35 cellular contexts compared by ENCODE assay signal in the genomic region with DNA sequence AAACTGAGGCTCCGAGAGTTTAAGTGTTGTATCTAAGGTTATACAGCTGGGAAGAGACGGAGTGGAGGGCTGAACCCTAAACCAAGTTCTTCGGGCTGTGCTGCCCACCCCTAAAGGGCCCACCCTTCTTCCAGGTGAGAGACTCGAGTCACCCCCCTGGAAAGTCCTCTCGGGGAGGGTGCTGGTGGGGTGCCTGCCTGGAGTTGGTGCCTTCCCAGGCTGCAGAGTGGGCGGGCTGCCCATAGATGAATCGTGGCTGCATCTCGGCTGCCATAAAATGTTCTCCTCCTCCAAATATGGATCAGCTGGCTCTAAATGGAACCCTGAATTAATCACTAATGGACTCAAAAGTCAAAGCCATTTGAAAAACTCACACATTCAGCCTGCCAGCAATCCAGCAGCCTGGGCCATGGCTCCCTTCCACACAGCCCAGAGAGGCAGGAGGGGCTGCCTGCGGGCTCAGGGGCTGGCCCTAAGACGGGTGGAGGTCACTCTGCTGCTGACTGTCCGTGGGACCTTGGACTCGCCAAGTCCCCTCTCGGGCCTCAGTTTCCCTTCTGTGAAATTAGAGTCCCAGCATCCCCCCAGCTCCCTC. TPM values are rescaled to one million over a fixed set of nuclear protein-coding genes. Genes with fewer than 3 reads are reported as not detected.
"Had no signal": no experiment of that assay in that cellular context is flagged by ENCODE, and none has a peak within 500 bp of the region (broad histone marks: within the 10 kb centered on the region; RNA-seq: fewer than 3 reads in every experiment).

No MANE protein-coding gene starts in this region.

- H3K27me3 Mint-ChIP-seq: activated T-cell treated with anti-CD3 and anti-CD28 coated beads, Interleukin-2, amount 50 U/mL, for 24 hours had no signal

- DNase-seq: activated CD4-positive, alpha-beta T cell treated with anti-CD3 and anti-CD28 coated beads for 36 hours; activated CD4-positive, alpha-beta T cell treated with anti-CD3 and anti-CD28 coated beads, Interleukin-2, amount 10 ng/mL, durations not matched to agents 7 days and 5 days; activated CD4-positive, alpha-beta T cell treated with anti-CD3 and anti-CD28 coated beads, Interleukin-2, amount 50 U/mL, for 48 hours; activated CD8-positive, alpha-beta T cell treated with anti-CD3 and anti-CD28 coated beads, Interleukin-2, amount 10 ng/mL, durations not matched to agents 7 days and 5 days; activated gamma-delta T cell; activated naive CD4-positive, alpha-beta T cell treated with Interleukin-2 at 50 U/mL for 16 hours; activated naive CD8-positive, alpha-beta T cell treated with anti-CD3 and anti-CD28 coated beads, Interleukin-2, amount 10 ng/mL, durations not matched to agents 7 days and 5 days; activated T-cell treated with anti-CD3 and anti-CD28 coated beads, Interleukin-2, amount 50 U/mL, for 24 hours; Kasumi-1; KBM-7; MG63; NCI-H1048; NCI-H1105 treated with DMSO at 0.1 percent for 48 hours; NCI-H1436; NCI-H1694; NCI-H1930; NCI-H345; NCI-H524 treated with DMSO at 0.1 percent for 48 hours; NK-92 treated with Interleukin-12 subunit alpha and Interleukin-12 subunit beta, amount 100 ng/mL, for 24 hours; PC-3; RPMI8226; SHP77 treated with DMSO at 0.1 percent for 48 hours had no signal

- H3K27me3 ChIP-seq: ascending aorta, cardiac muscle cell, MG63, Peyer's patch had no signal

- H3K9me3 Mint-ChIP-seq: activated CD4-positive, alpha-beta T cell treated with anti-CD3 and anti-CD28 coated beads, Interleukin-2, amount 10 ng/mL, durations not matched to agents 7 days and 5 days; activated naive CD4-positive, alpha-beta T cell treated with anti-CD3 and anti-CD28 coated beads, Interleukin-2, amount 50 U/mL, for 24 hours; activated naive CD8-positive, alpha-beta T cell treated with anti-CD3 and anti-CD28 coated beads, Interleukin-2, amount 10 ng/mL, durations not matched to agents 7 days and 5 days; activated T-cell treated with anti-CD3 and anti-CD28 coated beads, Interleukin-2, amount 50 U/mL, for 24 hours; activated T-helper 2 cell treated with anti-CD3 and anti-CD28 coated beads, Interferon-gamma antibody, Interleukin-2, Interleukin-4, amounts not matched to agents 10 μg/mL and 5 μg/mL and 100 μg/mL, durations not matched to agents 14 hours and 24 hours and 36 hours; T-helper 1 cell treated with Interleukin-12 subunit alpha and Interleukin-12 subunit beta and Interleukin-4 antibody, amounts not matched to agents 30 μg/mL and 1 μg/mL, for 36 hours; T-helper 2 cell treated with Interferon-gamma antibody and Interleukin-4, amounts not matched to agents 5 μg/mL and 100 μg/mL, for 36 hours; WTC11 had no signal

- H3K4me3 ChIP-seq: ascending aorta, cardiac muscle cell, MG63, Peyer's patch, SJSA1 had no signal

- H3K9ac ChIP-seq: SK-N-SH had no signal

- H3K36me3 ChIP-seq: ascending aorta, cardiac muscle cell, MG63, Peyer's patch, SJSA1 had no signal

- H3K4me1 Mint-ChIP-seq: activated CD4-positive, alpha-beta T cell treated with anti-CD3 and anti-CD28 coated beads for 36 hours; activated CD4-positive, alpha-beta T cell treated with anti-CD3 and anti-CD28 coated beads, Interleukin-2, amount 10 ng/mL, durations not matched to agents 7 days and 5 days; activated naive CD4-positive, alpha-beta T cell treated with anti-CD3 and anti-CD28 coated beads, Interleukin-2, amount 50 U/mL, for 24 hours; activated naive CD8-positive, alpha-beta T cell treated with anti-CD3 and anti-CD28 coated beads, Interleukin-2, amount 10 ng/mL, durations not matched to agents 7 days and 5 days; WTC11 had no signal

- H3K36me3 Mint-ChIP-seq: activated naive CD4-positive, alpha-beta T cell treated with anti-CD3 and anti-CD28 coated beads, Interleukin-2, amount 50 U/mL, for 24 hours; activated naive CD8-positive, alpha-beta T cell treated with anti-CD3 and anti-CD28 coated beads, Interleukin-2, amount 10 ng/mL, durations not matched to agents 7 days and 5 days; WTC11 had no signal

- H3K9me3 ChIP-seq: ascending aorta, MG63, Peyer's patch, SJSA1, SK-N-SH had no signal

- ATAC-seq: activated CD4-positive, alpha-beta T cell treated with anti-CD3 and anti-CD28 coated beads for 36 hours; activated CD4-positive, CD25-positive, alpha-beta regulatory T cell treated with anti-CD3 and anti-CD28 coated beads, Interleukin-2, amount 50 U/mL, for 24 hours; activated CD8-positive, alpha-beta T cell treated with anti-CD3 and anti-CD28 coated beads, Interleukin-2, amount 10 ng/mL, durations not matched to agents 7 days and 5 days; PC-3; WTC11 had no signal

- H3K4me3 Mint-ChIP-seq: activated CD4-positive, alpha-beta T cell treated with anti-CD3 and anti-CD28 coated beads for 36 hours; activated CD4-positive, alpha-beta T cell treated with anti-CD3 and anti-CD28 coated beads, Interleukin-2, amount 10 ng/mL, durations not matched to agents 7 days and 5 days; activated CD8-positive, alpha-beta T cell treated with anti-CD3 and anti-CD28 coated beads, Interleukin-2, amount 10 ng/mL, durations not matched to agents 7 days and 5 days; activated naive CD4-positive, alpha-beta T cell treated with anti-CD3 and anti-CD28 coated beads, Interleukin-2, amount 50 U/mL, for 24 hours; activated naive CD8-positive, alpha-beta T cell treated with anti-CD3 and anti-CD28 coated beads, Interleukin-2, amount 10 ng/mL, durations not matched to agents 7 days and 5 days; activated T-cell treated with anti-CD3 and anti-CD28 coated beads, Interleukin-2, amount 50 U/mL, for 24 hours; T-helper 1 cell treated with Interleukin-12 subunit alpha and Interleukin-12 subunit beta and Interleukin-4 antibody, amounts not matched to agents 30 μg/mL and 1 μg/mL, for 36 hours; T-helper 2 cell treated with Interferon-gamma antibody and Interleukin-4, amounts not matched to agents 5 μg/mL and 100 μg/mL, for 36 hours; WTC11 had no signal

- FAIRE-seq: TTC549 had no signal

- H3K4me1 ChIP-seq: ascending aorta, Peyer's patch, SJSA1 had no signal

- H3K27ac Mint-ChIP-seq: activated CD4-positive, alpha-beta T cell treated with anti-CD3 and anti-CD28 coated beads for 36 hours; activated CD4-positive, alpha-beta T cell treated with anti-CD3 and anti-CD28 coated beads, Interleukin-2, amount 10 ng/mL, durations not matched to agents 7 days and 5 days; activated CD8-positive, alpha-beta T cell treated with anti-CD3 and anti-CD28 coated beads, Interleukin-2, amount 10 ng/mL, durations not matched to agents 7 days and 5 days; activated naive CD4-positive, alpha-beta T cell treated with anti-CD3 and anti-CD28 coated beads, Interleukin-2, amount 50 U/mL, for 24 hours; activated naive CD8-positive, alpha-beta T cell treated with anti-CD3 and anti-CD28 coated beads, Interleukin-2, amount 10 ng/mL, durations not matched to agents 7 days and 5 days; activated T-cell treated with anti-CD3 and anti-CD28 coated beads, Interleukin-2, amount 50 U/mL, for 24 hours; activated T-helper 2 cell treated with anti-CD3 and anti-CD28 coated beads, Interferon-gamma antibody, Interleukin-2, Interleukin-4, amounts not matched to agents 10 μg/mL and 5 μg/mL and 100 μg/mL, durations not matched to agents 14 hours and 24 hours and 36 hours; T-helper 1 cell treated with Interleukin-12 subunit alpha and Interleukin-12 subunit beta and Interleukin-4 antibody, amounts not matched to agents 30 μg/mL and 1 μg/mL, for 36 hours; T-helper 2 cell treated with Interferon-gamma antibody and Interleukin-4, amounts not matched to agents 5 μg/mL and 100 μg/mL, for 36 hours; WTC11 had no signal

- H3K27ac ChIP-seq: ascending aorta, cardiac muscle cell, Peyer's patch, SJSA1 had no signal

RNA-seq across cellular contexts. Expression of gene CIB4, which starts 7.7 kb away (rescaled TPM):
- total RNA-seq: activated CD4-positive, alpha-beta T cell treated with anti-CD3 and anti-CD28 coated beads for 36 hours; activated CD4-positive, alpha-beta T cell treated with anti-CD3 and anti-CD28 coated beads, Interleukin-2, amount 10 ng/mL, durations not matched to agents 7 days and 5 days; activated CD8-positive, alpha-beta T cell treated with anti-CD3 and anti-CD28 coated beads, Interleukin-2, amount 10 ng/mL, durations not matched to agents 7 days and 5 days; activated naive CD8-positive, alpha-beta T cell treated with anti-CD3 and anti-CD28 coated beads, Interleukin-2, amount 10 ng/mL, durations not matched to agents 7 days and 5 days; activated T-helper 2 cell treated with anti-CD3 and anti-CD28 coated beads, Interferon-gamma antibody, Interleukin-2, Interleukin-4, amounts not matched to agents 10 μg/mL and 5 μg/mL and 100 μg/mL, durations not matched to agents 14 hours and 24 hours and 36 hours; ascending aorta; cardiac muscle cell; NCI-H460; PC-3; Peyer's patch; SJSA1; WTC11 had no signal
- polyA plus RNA-seq: cardiac muscle cell, SK-N-SH had no signal

RNA-seq across cellular contexts. Expression of gene KCNK3, which starts 59.1 kb away (rescaled TPM):
- total RNA-seq: activated CD4-positive, alpha-beta T cell treated with anti-CD3 and anti-CD28 coated beads for 36 hours; activated CD4-positive, alpha-beta T cell treated with anti-CD3 and anti-CD28 coated beads, Interleukin-2, amount 10 ng/mL, durations not matched to agents 7 days and 5 days; activated CD8-positive, alpha-beta T cell treated with anti-CD3 and anti-CD28 coated beads, Interleukin-2, amount 10 ng/mL, durations not matched to agents 7 days and 5 days; activated naive CD8-positive, alpha-beta T cell treated with anti-CD3 and anti-CD28 coated beads, Interleukin-2, amount 10 ng/mL, durations not matched to agents 7 days and 5 days; activated T-helper 2 cell treated with anti-CD3 and anti-CD28 coated beads, Interferon-gamma antibody, Interleukin-2, Interleukin-4, amounts not matched to agents 10 μg/mL and 5 μg/mL and 100 μg/mL, durations not matched to agents 14 hours and 24 hours and 36 hours; SJSA1 had no signal
